Comparison of ENCODE assay signal across 29 cellular contexts in the genomic region with DNA sequence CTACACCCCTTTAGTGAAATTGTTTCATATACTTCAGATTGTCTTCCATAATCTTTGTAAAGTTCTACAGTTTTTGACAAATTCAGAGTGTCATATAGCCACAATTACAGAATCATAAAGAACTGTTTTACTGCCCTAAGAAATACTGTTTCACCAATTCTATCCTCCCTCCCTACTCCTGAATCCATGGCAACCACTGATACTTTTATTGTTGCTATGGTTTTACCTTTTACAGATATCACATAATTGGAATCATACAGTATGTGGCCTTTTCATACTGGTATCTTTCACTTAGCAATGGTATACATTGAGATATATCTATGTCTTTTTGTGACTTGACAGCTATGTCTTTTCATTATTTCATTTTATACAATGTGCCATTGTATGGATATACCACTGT.
"Had no signal": no experiment of that assay in that cellular context is flagged by ENCODE, and none has a peak within 500 bp of the region (broad histone marks: within the 10 kb centered on the region; RNA-seq: fewer than 3 reads in every experiment).

No MANE protein-coding gene starts in this region.

- H3K27ac Mint-ChIP-seq: activated CD4-positive, alpha-beta memory T cell treated with anti-CD3 and anti-CD28 coated beads, Interleukin-2, amount 10 ng/mL, durations not matched to agents 7 days and 5 days; activated CD4-positive, alpha-beta T cell treated with anti-CD3 and anti-CD28 coated beads, Interleukin-2, amount 10 ng/mL, durations not matched to agents 7 days and 5 days; activated naive CD8-positive, alpha-beta T cell treated with anti-CD3 and anti-CD28 coated beads for 36 hours; activated naive CD8-positive, alpha-beta T cell treated with anti-CD3 and anti-CD28 coated beads, Interleukin-2, amount 50 U/mL, for 24 hours; activated T-helper 1 cell treated with anti-CD3 and anti-CD28 coated beads, Interleukin-12 subunit alpha, Interleukin-12 subunit beta, Interleukin-2, Interleukin-4 antibody, amounts not matched to agents 30 ng/mL and 10 ng/mL and 1 ng/mL, durations not matched to agents 14 hours and 24 hours and 36 hours had no signal

- ATAC-seq: activated naive CD8-positive, alpha-beta T cell treated with anti-CD3 and anti-CD28 coated beads, Interleukin-2, amount 50 U/mL, for 24 hours; activated T-cell treated with anti-CD3 and anti-CD28 coated beads, Interleukin-2, amount 50 U/mL, for 4 hours; body of pancreas; esophagus mucosa; foreskin keratinocyte; gastrocnemius medialis; heart left ventricle had no signal

- H3K27me3 ChIP-seq: adrenal gland, body of pancreas, colonic mucosa, foreskin keratinocyte, gastrocnemius medialis, heart left ventricle had no signal

- H3K4me3 ChIP-seq: adrenal gland, body of pancreas, colonic mucosa, gastrocnemius medialis, heart left ventricle had no signal

- H3K4me1 ChIP-seq: adrenal gland, body of pancreas, colonic mucosa, foreskin keratinocyte, gastrocnemius medialis, heart left ventricle had no signal

- H3K27me3 Mint-ChIP-seq: activated CD4-positive, alpha-beta memory T cell treated with anti-CD3 and anti-CD28 coated beads, Interleukin-2, amount 10 ng/mL, durations not matched to agents 7 days and 5 days; activated CD4-positive, alpha-beta T cell treated with anti-CD3 and anti-CD28 coated beads, Interleukin-2, amount 10 ng/mL, durations not matched to agents 7 days and 5 days; activated naive CD8-positive, alpha-beta T cell treated with anti-CD3 and anti-CD28 coated beads for 36 hours; activated naive CD8-positive, alpha-beta T cell treated with anti-CD3 and anti-CD28 coated beads, Interleukin-2, amount 50 U/mL, for 24 hours had no signal

- H3K4me3 Mint-ChIP-seq: activated CD4-positive, alpha-beta memory T cell treated with anti-CD3 and anti-CD28 coated beads, Interleukin-2, amount 10 ng/mL, durations not matched to agents 7 days and 5 days; activated CD4-positive, alpha-beta T cell treated with anti-CD3 and anti-CD28 coated beads, Interleukin-2, amount 10 ng/mL, durations not matched to agents 7 days and 5 days; activated naive CD8-positive, alpha-beta T cell treated with anti-CD3 and anti-CD28 coated beads for 36 hours; activated naive CD8-positive, alpha-beta T cell treated with anti-CD3 and anti-CD28 coated beads, Interleukin-2, amount 50 U/mL, for 24 hours; activated T-cell treated with anti-CD3 and anti-CD28 coated beads, Interleukin-2, amount 50 U/mL, for 4 hours; activated T-helper 1 cell treated with anti-CD3 and anti-CD28 coated beads, Interleukin-12 subunit alpha, Interleukin-12 subunit beta, Interleukin-2, Interleukin-4 antibody, amounts not matched to agents 30 ng/mL and 10 ng/mL and 1 ng/mL, durations not matched to agents 14 hours and 24 hours and 36 hours had no signal

- H3K9me3 Mint-ChIP-seq: activated CD4-positive, alpha-beta memory T cell treated with anti-CD3 and anti-CD28 coated beads, Interleukin-2, amount 10 ng/mL, durations not matched to agents 7 days and 5 days; activated CD4-positive, alpha-beta T cell treated with anti-CD3 and anti-CD28 coated beads, Interleukin-2, amount 10 ng/mL, durations not matched to agents 7 days and 5 days; activated naive CD8-positive, alpha-beta T cell treated with anti-CD3 and anti-CD28 coated beads for 36 hours; activated naive CD8-positive, alpha-beta T cell treated with anti-CD3 and anti-CD28 coated beads, Interleukin-2, amount 50 U/mL, for 24 hours; activated T-cell treated with anti-CD3 and anti-CD28 coated beads, Interleukin-2, amount 50 U/mL, for 4 hours; activated T-helper 1 cell treated with anti-CD3 and anti-CD28 coated beads, Interleukin-12 subunit alpha, Interleukin-12 subunit beta, Interleukin-2, Interleukin-4 antibody, amounts not matched to agents 30 ng/mL and 10 ng/mL and 1 ng/mL, durations not matched to agents 14 hours and 24 hours and 36 hours had no signal

- H3K9me3 ChIP-seq: adrenal gland, body of pancreas, colonic mucosa, gastrocnemius medialis, heart left ventricle had no signal

- DNase-seq: activated CD4-positive, alpha-beta memory T cell treated with anti-CD3 and anti-CD28 coated beads, Interleukin-2, amount 10 ng/mL, durations not matched to agents 7 days and 5 days; activated CD4-positive, alpha-beta T cell treated with anti-CD3 and anti-CD28 coated beads for 1 hour; activated CD4-positive, alpha-beta T cell treated with anti-CD3 and anti-CD28 coated beads for 4 hours; activated CD4-positive, alpha-beta T cell treated with anti-CD3 and anti-CD28 coated beads, Interleukin-2, amount 10 ng/mL, durations not matched to agents 7 days and 5 days; activated CD4-positive, alpha-beta T cell treated with anti-CD3 and anti-CD28 coated beads, Interleukin-2, amount 50 U/mL, for 4 hours; activated CD8-positive, alpha-beta memory T cell treated with anti-CD3 and anti-CD28 coated beads, Interleukin-2, amount 50 U/mL, for 48 hours; activated gamma-delta T cell; activated naive CD4-positive, alpha-beta T cell; activated naive CD4-positive, alpha-beta T cell treated with anti-CD3 and anti-CD28 coated beads, Interleukin-2, amount 50 U/mL, for 16 hours; activated naive CD8-positive, alpha-beta T cell treated with anti-CD3 and anti-CD28 coated beads for 36 hours; activated naive CD8-positive, alpha-beta T cell treated with anti-CD3 and anti-CD28 coated beads, Interleukin-2, amount 50 U/mL, for 24 hours; activated T-cell treated with anti-CD3 and anti-CD28 coated beads, Interleukin-2, amount 50 U/mL, for 4 hours; adrenal gland; amygdala; aorta; body of pancreas; caudate nucleus; cerebellar nuclear complex; colonic mucosa; effector CD8-positive, alpha-beta T cell; foreskin keratinocyte; gastrocnemius medialis; glutamatergic neuron; heart left ventricle; T-helper 1 cell; T-helper 2 cell had no signal

- FAIRE-seq: endometrium had no signal

- H3K4me1 Mint-ChIP-seq: activated CD4-positive, alpha-beta memory T cell treated with anti-CD3 and anti-CD28 coated beads, Interleukin-2, amount 10 ng/mL, durations not matched to agents 7 days and 5 days; activated CD4-positive, alpha-beta T cell treated with anti-CD3 and anti-CD28 coated beads, Interleukin-2, amount 10 ng/mL, durations not matched to agents 7 days and 5 days had no signal

- H3K27ac ChIP-seq: adrenal gland, body of pancreas, colonic mucosa, foreskin keratinocyte, gastrocnemius medialis, heart left ventricle had no signal
